13 cellular contexts compared by ENCODE assay signal in the genomic region with DNA sequence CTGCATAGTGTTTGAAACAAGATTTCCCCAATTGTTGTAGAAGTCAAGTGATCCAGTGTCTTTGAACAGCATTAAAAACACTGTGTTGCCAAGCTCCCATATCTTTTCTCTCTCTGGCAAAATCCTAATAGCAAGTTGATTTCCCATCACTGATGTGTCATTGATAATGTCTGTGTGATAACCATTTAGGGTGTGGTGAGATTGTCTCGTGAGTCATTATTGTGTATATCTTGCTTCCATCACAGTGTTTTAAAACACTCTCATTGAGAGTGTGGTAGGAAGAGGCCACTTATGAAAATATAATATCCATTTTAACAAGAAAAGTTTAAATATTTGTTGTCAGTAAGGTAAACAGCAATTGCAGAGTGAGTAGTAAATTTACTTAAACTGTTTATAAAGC.
DNase-seq lines count a peak whose midpoint lies in the region; ATAC-seq, FAIRE-seq and TF ChIP-seq lines count a peak whose summit lies in the region.
"Had no signal": no experiment of that assay in that cellular context is flagged by ENCODE, and none has a peak within 500 bp of the region (broad histone marks: within the 10 kb centered on the region; RNA-seq: fewer than 3 reads in every experiment).

No MANE protein-coding gene starts in this region.

- no peak for TF ChIP-seq CTCF in cardiac fibroblast (IDR thresholded peaks at IDR 0.05; ENCODE audit: low read depth, low read length)
- no peak for TF ChIP-seq CTCF in mucosa of descending colon (IDR thresholded peaks at IDR 0.05)

- no peak for FAIRE-seq in urothelium cell line (lab: Jason Lieb, UNC)

- intact Hi-C loops in mucosa of descending colon (cut with DNase I, micrococcal nuclease), result no loop called here

- H3K4me3 ChIP-seq in cardiac fibroblast (replicated peaks in 1 of 2; ENCODE audit: low read depth in 2 of 2, low read length in 2 of 2) (no peak overlapping the region), mucosa of descending colon (no peak overlapping the region)
- H3K4me3 ChIP-seq: gastrocnemius medialis had no signal

- no peaks in the 10 kb centered on the region for H3K9me3 ChIP-seq in mucosa of descending colon
- H3K9me3 ChIP-seq: gastrocnemius medialis had no signal

- DNase-seq in EH (ENCODE audit: low read depth), result peak; percentile 62
- DNase-seq in LoVo (ENCODE audit: low spot score), result peak; percentile 33
- DNase-seq in cardiac fibroblast (ENCODE audit: low read depth in 2 of 2), result peak; percentile 50 to 52
- DNase-seq in mucosa of descending colon, result no peak
- DNase-seq in COLO668 (lab: John Stamatoyannopoulos, UW; ENCODE audit: unreplicated experiment), result no peak
- no peak for DNase-seq in urothelium cell line (ENCODE audit: low spot score)
- no peak for DNase-seq in OCI-M2 (lab: John Stamatoyannopoulos, UW; ENCODE audit: unreplicated experiment)
- DNase-seq: activated CD4-positive, CD25-positive, alpha-beta regulatory T cell; gastrocnemius medialis; NCI-H1694; retina had no signal

- no peaks in the 10 kb centered on the region for H3K36me3 ChIP-seq in mucosa of descending colon (ENCODE audit: low read depth)
- H3K36me3 ChIP-seq: gastrocnemius medialis had no signal

- H3K4me1 ChIP-seq in mucosa of descending colon (ENCODE audit: low read depth), result peaks cover 5% of the 10 kb centered on the region
- H3K4me1 ChIP-seq: gastrocnemius medialis had no signal

- peak; percentile 83 for ATAC-seq in mucosa of descending colon
- ATAC-seq in HG02759 (IDR thresholded peaks at IDR 0.05; ENCODE audit: unreplicated experiment), result no peak
- ATAC-seq: gastrocnemius medialis, Panc1 had no signal

Comparison
In these comparisons a context has a peak if more than half of its experiments do, and no peak if none do; other contexts are left out.
1. DNase-seq: peak in EH (single experiment), LoVo (single experiment) and cardiac fibroblast (2 of 2); none in mucosa of descending colon (0 of 3), COLO668 (single experiment), urothelium cell line (single experiment) and OCI-M2 (single experiment).